18 cellular contexts compared by ENCODE assay signal in the genomic region with DNA sequence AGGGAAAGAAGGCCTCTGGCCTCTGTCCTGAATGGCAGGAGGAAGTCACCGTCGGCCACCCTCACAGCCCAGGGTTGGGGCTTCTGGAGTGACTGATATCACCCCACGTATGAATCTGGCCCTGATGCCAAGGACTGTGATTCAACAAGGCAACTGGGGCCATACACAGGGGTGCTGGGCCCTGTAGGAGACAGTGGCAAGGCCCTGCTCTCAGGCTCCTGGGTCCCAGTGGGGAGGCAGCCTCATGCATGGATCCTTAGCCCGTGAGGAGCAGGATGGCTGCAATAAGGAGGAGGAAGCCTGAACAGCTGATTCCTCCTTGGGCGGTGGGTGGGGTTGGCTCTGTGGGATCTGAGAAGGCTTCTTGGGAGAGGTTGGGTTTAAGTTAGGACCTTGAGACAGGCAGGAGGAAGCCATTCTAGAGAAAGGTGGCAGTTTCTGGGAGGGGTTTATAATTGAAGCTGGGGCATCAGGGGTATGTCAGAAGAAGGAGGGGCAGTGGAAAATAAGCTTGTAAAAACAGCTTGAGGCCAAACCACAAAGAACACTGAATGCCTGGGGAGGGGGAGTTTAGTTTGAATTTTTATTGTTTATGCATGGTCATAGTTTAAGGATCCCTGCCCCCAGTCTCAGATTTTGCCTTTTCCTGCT. TPM values are rescaled to one million over a fixed set of nuclear protein-coding genes. Genes with fewer than 3 reads are reported as not detected.
DNase-seq lines count a peak whose midpoint lies in the region; ATAC-seq, FAIRE-seq and TF ChIP-seq lines count a peak whose summit lies in the region.
"Had no signal": no experiment of that assay in that cellular context is flagged by ENCODE, and none has a peak within 500 bp of the region (broad histone marks: within the 10 kb centered on the region; RNA-seq: fewer than 3 reads in every experiment).

No MANE protein-coding gene starts in this region.

- peak overlapping the region; percentile 26; the same call in 1 of the 2 replicates for H2BK5ac ChIP-seq in H1 (ENCODE audit: low read depth, low read length)

- no peaks in the 10 kb centered on the region for H3K23me2 ChIP-seq in H1 (ENCODE audit: low read depth, low read length)

- TF ChIP-seq EP300 in A549 (IDR thresholded peaks at IDR 0.05) = no peak
- TF ChIP-seq EP300 in H1 (IDR thresholded peaks at IDR 0.05; ENCODE audit: borderline replicate concordance in 1 of 2, low read depth in 2 of 2, low read length in 2 of 2) = no peak

- H3K4me3 ChIP-seq in A549 (no peak overlapping the region), MG63 (no peak overlapping the region), H1 (ENCODE audit: extremely low read depth in 1 of 4, insufficient read depth in 2 of 4, low read depth in 3 of 4, low read length in 4 of 4) (no peak overlapping the region), osteoblast (ENCODE audit: insufficient read depth, low read length) (no peak overlapping the region)
- H3K4me3 ChIP-seq: adrenal gland; BLaER1 treated with 17β-estradiol and CSF1 and Interleukin-3, amounts not matched to agents 10 nM and 100 nM; cardiac muscle cell; ovary had no signal

- no peak overlapping the region for H4K8ac ChIP-seq in H1 (ENCODE audit: extremely low read depth, insufficient read depth, low read length)

- H3K27me3 Mint-ChIP-seq in mesothelial cell of epicardium (ENCODE audit: low read depth) = no peaks in the 10 kb centered on the region

- DNase-seq in A549 (ENCODE audit: low read depth in 1 of 2, low spot score in 1 of 2) (no peak), MG63 (peak; percentile 34), H1 (ENCODE audit: low read depth in 1 of 2, low spot score in 2 of 2) (no peak), osteoblast (ENCODE audit: insufficient read length, low spot score, missing footprints) (no peak), mesothelial cell of epicardium (ENCODE audit: low spot score in 2 of 2, unreplicated experiment in 2 of 2) (no peak), LoVo (ENCODE audit: low spot score) (no peak)
- no peak for DNase-seq in activated T-cell treated with anti-CD3 and anti-CD28 coated beads, Interleukin-2, amount 50 U/mL, for 1 hour
- DNase-seq: activated CD4-positive, alpha-beta T cell treated with anti-CD3 and anti-CD28 coated beads for 48 hours; activated effector memory CD4-positive, alpha-beta T cell treated with anti-CD3 and anti-CD28 coated beads, Interleukin-2, amount 50 U/mL, for 16 hours; MV-4-11; stimulated activated CD4-positive, alpha-beta T cell treated with anti-CD3 and anti-CD28 coated beads, Interleukin-2, amount 100 ng/mL, for 48 hours had no signal

- 98% methylated on average over 5 of the region's 5 CpGs for WGBS in A549 (ENCODE audit: missing lambda C conversion rate)
- WGBS in H1 (ENCODE audit: extremely low coverage in 1 of 2, insufficient coverage in 1 of 2, insufficient read length in 1 of 2, insufficient replicate concordance in 2 of 2, low coverage in 1 of 2, low lambda C conversion rate in 2 of 2, missing lambda C conversion rate in 1 of 2), 2 experiments = 97% methylated on average over 5 of the region's 5 CpGs; no CpG with 5 or more reads in 1 of the 2 experiments

- H3K27ac Mint-ChIP-seq in mesothelial cell of epicardium = no peak overlapping the region

- H3K4me2 ChIP-seq in A549 (no peak overlapping the region), H1 (ENCODE audit: insufficient read depth in 1 of 2, low read depth in 2 of 2, low read length in 2 of 2) (no peak overlapping the region), osteoblast (ENCODE audit: insufficient read depth, low read length) (no peak overlapping the region)
- H3K4me2 ChIP-seq: BLaER1 treated with 17β-estradiol and CSF1 and Interleukin-3, amounts not matched to agents 10 nM and 100 nM had no signal

- ATAC-seq in A549 (no peak), HG02938 (IDR thresholded peaks at IDR 0.05; ENCODE audit: unreplicated experiment) (no peak)

- no peak overlapping the region for H3K18ac ChIP-seq in H1 (ENCODE audit: extremely low read depth, low read length)

- no peak overlapping the region for H4K5ac ChIP-seq in H1 (ENCODE audit: insufficient read length, low read depth, low read length)

- H2BK15ac ChIP-seq in H1 (ENCODE audit: low read length) = peak overlapping the region; percentile 13; the same call in 1 of the 2 replicates

- H2AK5ac ChIP-seq in H1 (ENCODE audit: low read depth, low read length) = no peak overlapping the region

- no peaks in the 10 kb centered on the region for H4K20me1 ChIP-seq in H1 (replicated peaks in 1 of 2; ENCODE audit: control insufficient read depth in 1 of 2, insufficient read depth in 2 of 2, low read length in 2 of 2)
- no peaks in the 10 kb centered on the region for H4K20me1 ChIP-seq in osteoblast (ENCODE audit: insufficient read depth, low read length)
- H4K20me1 ChIP-seq: BLaER1 treated with 17β-estradiol and CSF1 and Interleukin-3, amounts not matched to agents 10 nM and 100 nM had no signal

- no peaks in the 10 kb centered on the region for H3K79me2 ChIP-seq in H1 (ENCODE audit: control insufficient read depth in 1 of 2, insufficient read depth in 2 of 2, low read length in 2 of 2)
- no peaks in the 10 kb centered on the region for H3K79me2 ChIP-seq in osteoblast (ENCODE audit: insufficient read depth, low read length)

- peaks cover 7% of the 10 kb centered on the region for H3K9me3 Mint-ChIP-seq in mesothelial cell of epicardium

- FAIRE-seq in A549 (lab: Jason Lieb, UNC) (no peak), H1 (lab: Jason Lieb, UNC) (no peak)
- FAIRE-seq: A204.1, TTC549 had no signal

- POLR2A ChIA-PET in A549 (lab: Yijun Ruan, JAX) (interaction anchor here (0.6 to 6.9 kb wide), 4 partner anchors 43 to 141 kb away, joined by 3 to 48 read pairs (median 5); a partner anchor contains a TSS), H1 (lab: Charles Lee; ENCODE audit: partially characterized antibody) (interaction anchor here (0.6 to 2.2 kb wide), 7 partner anchors 14 to 129 kb away, joined by 3 to 8 read pairs (median 3); no protein-coding TSS in a partner anchor)

- no peak overlapping the region for H3K23ac ChIP-seq in H1 (ENCODE audit: insufficient read length)

- H3K36me3 Mint-ChIP-seq in mesothelial cell of epicardium = no peaks in the 10 kb centered on the region

- H3K14ac ChIP-seq in H1 (ENCODE audit: insufficient read length) = no peak overlapping the region

- no peaks in the 10 kb centered on the region for H3K27me3 ChIP-seq in MG63
- no peaks in the 10 kb centered on the region; a peak in 1 of 7 replicates for H3K27me3 ChIP-seq in H1 (replicated peaks in 1 of 4; ENCODE audit: control insufficient read depth in 3 of 4, extremely low read depth in 1 of 4, insufficient read depth in 3 of 4, low read length in 3 of 4)
- no peaks in the 10 kb centered on the region for H3K27me3 ChIP-seq in osteoblast (ENCODE audit: insufficient read depth, low read length)
- H3K27me3 ChIP-seq: adrenal gland; BLaER1 treated with 17β-estradiol and CSF1 and Interleukin-3, amounts not matched to agents 10 nM and 100 nM; cardiac muscle cell; ovary had no signal

- TF ChIP-seq RAD21 in A549 (conservative IDR thresholded peaks at IDR 0.05 in 1 of 2, IDR thresholded peaks at IDR 0.05 in 1 of 2) = no peak
- TF ChIP-seq RAD21 in H1 (IDR thresholded peaks at IDR 0.05 in 1 of 2, conservative IDR thresholded peaks at IDR 0.05 in 1 of 2; ENCODE audit: low read depth in 2 of 2, low read length in 2 of 2) = no peak

- H3K9ac ChIP-seq in H1 (replicated peaks in 1 of 4; ENCODE audit: extremely low read depth in 1 of 4, low read depth in 3 of 4, low read length in 3 of 4) = peak overlapping the region in 1 of 4 experiments; percentile 4; a peak in 2 of 7 replicates
- H3K9ac ChIP-seq: BLaER1 treated with 17β-estradiol and CSF1 and Interleukin-3, amounts not matched to agents 10 nM and 100 nM had no signal

- no peaks in the 10 kb centered on the region for H3K36me3 ChIP-seq in MG63
- no peaks in the 10 kb centered on the region for H3K36me3 ChIP-seq in H1 (ENCODE audit: control insufficient read depth in 2 of 4, insufficient read depth in 4 of 4, low read length in 3 of 4)
- H3K36me3 ChIP-seq in osteoblast (ENCODE audit: insufficient read depth, low read length) = no peaks in the 10 kb centered on the region
- H3K36me3 ChIP-seq: adrenal gland; BLaER1 treated with 17β-estradiol and CSF1 and Interleukin-3, amounts not matched to agents 10 nM and 100 nM; cardiac muscle cell; ovary had no signal

- no peak overlapping the region for H3K56ac ChIP-seq in H1 (replicated peaks; ENCODE audit: insufficient read length, low read depth, low read length)

- H3K4me1 ChIP-seq in A549 (peaks cover 38% of the 10 kb centered on the region), H1 (replicated peaks in 1 of 4; ENCODE audit: control insufficient read depth in 3 of 4, insufficient read depth in 4 of 4, low read length in 3 of 4) (peaks cover 3 to 10% (median 5%) of the 10 kb centered on the region in 4 experiments; a peak in 6 of 7 replicates), osteoblast (ENCODE audit: insufficient read depth, low read length) (peaks cover 26% of the 10 kb centered on the region)
- H3K4me1 ChIP-seq: adrenal gland; BLaER1 treated with 17β-estradiol and CSF1 and Interleukin-3, amounts not matched to agents 10 nM and 100 nM had no signal

- H3K9me3 ChIP-seq in A549 (no peaks in the 10 kb centered on the region), MG63 (no peaks in the 10 kb centered on the region), H1 (ENCODE audit: insufficient read depth in 2 of 2, low read depth in 1 of 2, low read length in 1 of 2) (no peaks in the 10 kb centered on the region), osteoblast (ENCODE audit: low read depth, low read length) (no peaks in the 10 kb centered on the region)
- H3K9me3 ChIP-seq: adrenal gland; BLaER1 treated with 17β-estradiol and CSF1 and Interleukin-3, amounts not matched to agents 10 nM and 100 nM; ovary had no signal

- H3K4me3 Mint-ChIP-seq in mesothelial cell of epicardium = no peak overlapping the region

- H3K4me1 Mint-ChIP-seq in mesothelial cell of epicardium = peaks cover 23% of the 10 kb centered on the region

- TF ChIP-seq POLR2A in A549 (IDR thresholded peaks at IDR 0.05; ENCODE audit: low read length) (no peak), H1 (IDR thresholded peaks at IDR 0.05; ENCODE audit: control extremely low read depth in 1 of 2, low read depth in 2 of 2, low read length in 2 of 2) (no peak)

- peak overlapping the region; percentile 91; the same call in 1 of the 2 replicates for H2AFZ ChIP-seq in H1 (ENCODE audit: low read length)
- H2AFZ ChIP-seq in osteoblast (ENCODE audit: low read length) = peak overlapping the region; percentile 87

- 0 out of 2 replicates have a peak overlapping the region, but pooled peaks have one; percentile 61 for H2BK12ac ChIP-seq in H1 (ENCODE audit: low read depth, low read length)

- H3K4ac ChIP-seq in H1 (replicated peaks; ENCODE audit: insufficient read length, low read depth, low read length) = no peak overlapping the region

- peak overlapping the region; percentile 5 for H4K91ac ChIP-seq in H1 (replicated peaks; ENCODE audit: insufficient read length, low read length)

- no peaks in the 10 kb centered on the region; the same call in 1 of the 2 replicates for H3K79me1 ChIP-seq in H1 (ENCODE audit: low read depth, low read length)

- CTCF ChIA-PET in A549 (lab: Yijun Ruan, JAX) (interaction anchor here (0.6 to 11.3 kb wide), 34 partner anchors 8 to 256 kb away, joined by 3 to 146 read pairs (median 4); a partner anchor contains a TSS), H1 (lab: Charles Lee; ENCODE audit: partially characterized antibody) (interaction anchor here (0.6 to 7.7 kb wide), 26 partner anchors 8 to 557 kb away, joined by 3 to 125 read pairs (median 4); a partner anchor contains a TSS)

- no peak for TF ChIP-seq CTCF in A549 (IDR thresholded peaks at IDR 0.05)
- no peak for TF ChIP-seq CTCF in H1 (IDR thresholded peaks at IDR 0.05; ENCODE audit: control extremely low read depth in 1 of 3, insufficient read depth in 1 of 3, low read depth in 1 of 3, low read length in 3 of 3)
- TF ChIP-seq CTCF in osteoblast (IDR thresholded peaks at IDR 0.05; ENCODE audit: extremely low read depth, low read depth, low read length) = no peak
- no peak for TF ChIP-seq CTCF in mesothelial cell of epicardium (IDR thresholded peaks at IDR 0.05; ENCODE audit: unreplicated experiment)

- peak overlapping the region; percentile 65; the same call in 1 of the 2 replicates for H2BK20ac ChIP-seq in H1 (ENCODE audit: low read length)

- no peak overlapping the region for H2BK120ac ChIP-seq in H1 (replicated peaks; ENCODE audit: low read depth, low read length)

- H3K27ac ChIP-seq in A549 (peak overlapping the region; percentile 70 to 82; a peak in 5 of 6 replicates), H1 (ENCODE audit: low read depth, low read length) (no peak overlapping the region), osteoblast (ENCODE audit: low read depth, low read length) (no peak overlapping the region)
- H3K27ac ChIP-seq: adrenal gland; BLaER1 treated with 17β-estradiol and CSF1 and Interleukin-3, amounts not matched to agents 10 nM and 100 nM; cardiac muscle cell; ovary had no signal

RNA-seq across cellular contexts. Expression of a gene that starts 42.8 kb away (rescaled TPM):
- polyA plus RNA-seq in A549 (2011; rRNA removed) (509 and 655 TPM in 2 replicates), A549 (2017; fragmentation: RNase III; extraction: RNeasy Plus Mini Kit Qiagen cat#74134 plus additional on column Dnase treatment) (225 to 284 TPM (median 275 TPM) in 3 replicates), H1 (2011; rRNA removed) (274 and 419 TPM in 2 replicates)
- polyA plus RNA-seq in A549 (2012; cell fraction: cytosol; rRNA removed) = 170 and 174 TPM in 2 replicates
- polyA plus RNA-seq in A549 (2012; cell fraction: nucleus; rRNA removed) = 95.3 and 126 TPM in 2 replicates
- 110 and 132 TPM in 2 replicates for polyA minus RNA-seq in A549 (2011; rRNA and poly(A)+ RNA removed)
- 174 and 250 TPM in 2 replicates for total RNA-seq in MG63 (2014; rRNA removed; shearing (Covaris generic); ENCODE audit: low replicate concordance)
- 187 and 193 TPM in 2 replicates for total RNA-seq in H1 (2021; fragmentation: NEBNext Ultra II Directional; extraction: Animal tissue kit (Norgen Biotek cat#: 25700))
- 356 TPM for polyA plus RNA-seq in H1 (2011; cell fraction: cytosol; rRNA removed)
- polyA plus RNA-seq in H1 (2011; cell fraction: nucleus; rRNA removed) = 97.9 TPM
- 173 to 209 TPM (median 191 TPM) in 4 replicates for polyA plus RNA-seq in H1 (2012, experiment 1 of 2)
- polyA plus RNA-seq in H1 (2012, experiment 2 of 2) = 211 TPM
- 526 TPM for polyA plus RNA-seq in H1 (2013, experiment 1 of 2)
- 580 TPM for polyA plus RNA-seq in H1 (2013, experiment 2 of 2)
- 183 and 197 TPM in 2 replicates for polyA minus RNA-seq in H1 (2011; rRNA and poly(A)+ RNA removed)
- polyA minus RNA-seq in H1 (2011; cell fraction: cytosol; rRNA and poly(A)+ RNA removed) = 90.7 TPM
- polyA minus RNA-seq in H1 (2011; cell fraction: nucleus; rRNA and poly(A)+ RNA removed) = 57.7 TPM
- total RNA-seq in osteoblast (249 and 275 TPM in 2 replicates), mesothelial cell of epicardium (211 to 217 TPM (median 216 TPM) in 3 replicates)

Comparison
In these comparisons a context has a peak if more than half of its experiments do, and no peak if none do; other contexts are left out.
1. H3K27ac ChIP-seq: peak in A549 (2 of 2); none in H1 (single experiment) and osteoblast (single experiment).